ENCODE assay signal across 1 cellular context in the genomic region with DNA sequence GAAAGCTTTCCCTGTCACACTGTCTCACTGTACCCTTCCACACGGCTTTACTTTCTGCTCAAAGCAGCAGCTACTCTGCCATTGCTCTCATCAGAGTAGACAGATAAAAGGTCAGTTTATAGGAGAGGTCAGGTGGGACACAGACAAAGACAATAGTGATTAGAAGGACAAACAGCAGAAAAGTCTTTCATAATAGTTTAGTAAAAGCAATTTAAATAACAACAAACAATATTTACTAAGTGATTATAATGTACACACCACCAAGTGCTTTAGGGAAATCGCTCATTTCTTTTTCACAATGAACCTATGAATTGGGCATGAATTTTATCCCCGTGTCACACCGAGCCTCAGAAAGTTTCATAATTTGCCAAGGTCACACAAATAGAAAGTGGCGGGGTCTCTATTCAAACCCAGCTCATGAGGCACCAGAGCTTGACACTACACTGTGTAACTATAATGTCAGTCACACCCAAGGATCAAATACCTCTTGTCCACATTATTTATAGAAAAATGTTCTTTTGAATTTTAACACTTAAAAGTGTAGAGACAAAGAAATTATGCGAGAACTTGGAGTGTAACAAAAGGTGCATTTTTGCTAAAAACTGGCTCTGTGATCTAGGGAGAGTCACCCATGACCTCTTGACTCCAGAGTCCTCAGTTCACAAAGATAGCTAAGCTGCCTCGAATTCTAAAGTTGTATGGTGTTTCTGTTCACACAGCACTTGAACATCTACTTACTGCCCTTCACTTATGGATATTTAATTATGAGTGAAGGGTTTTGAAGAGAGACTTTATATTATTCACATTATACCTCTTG.
A peak's percentile ranks its signal among the peaks of the same experiment; 100 is the strongest.
TF ChIP-seq lines count a peak whose summit lies in the region.

No MANE protein-coding gene starts in this region.

TF ChIP-seq in HepG2, 621 proteins besides CTCF, POLR2A, EP300 and RAD21 (continues in another document):
- TF ChIP-seq, protein P1, sequence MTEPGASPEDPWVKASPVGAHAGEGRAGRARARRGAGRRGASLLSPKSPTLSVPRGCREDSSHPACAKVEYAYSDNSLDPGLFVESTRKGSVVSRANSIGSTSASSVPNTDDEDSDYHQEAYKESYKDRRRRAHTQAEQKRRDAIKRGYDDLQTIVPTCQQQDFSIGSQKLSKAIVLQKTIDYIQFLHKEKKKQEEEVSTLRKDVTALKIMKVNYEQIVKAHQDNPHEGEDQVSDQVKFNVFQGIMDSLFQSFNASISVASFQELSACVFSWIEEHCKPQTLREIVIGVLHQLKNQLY (CRISPR knock-in tag; IDR thresholded peaks at IDR 0.05), result no peak
- TF ChIP-seq TBX3 (IDR thresholded peaks at IDR 0.05; ENCODE audit: borderline replicate concordance) (no peak), SMYD3 (CRISPR knock-in tag; IDR thresholded peaks at IDR 0.05) (0 out of 2 replicates have a peak, but pooled peaks have one; percentile 20), MEIS2 (CRISPR knock-in tag; IDR thresholded peaks at IDR 0.05) (no peak), ZMYM4 (CRISPR knock-in tag; IDR thresholded peaks at IDR 0.05) (peak; percentile 23; the same call in 1 of the 2 replicates), NR2F2 (IDR thresholded peaks at IDR 0.05; ENCODE audit: borderline replicate concordance, low read depth) (peak; percentile 65), ZNF292 (CRISPR knock-in tag; IDR thresholded peaks at IDR 0.05; ENCODE audit: borderline replicate concordance, low read depth) (peak; percentile 83), CEBPG (CRISPR knock-in tag; IDR thresholded peaks at IDR 0.05) (0 out of 2 replicates have a peak, but pooled peaks have one; percentile 2), ZNF282 (IDR thresholded peaks at IDR 0.05; ENCODE audit: partially characterized antibody) (no peak), FOXA3 (CRISPR knock-in tag; IDR thresholded peaks at IDR 0.05) (peak; percentile 8), SALL1 (CRISPR knock-in tag; IDR thresholded peaks at IDR 0.05) (peak; percentile 41; the same call in 1 of the 2 replicates), FOXA1 (IDR thresholded peaks at IDR 0.05) (no peak), FOXA1 (CRISPR knock-in tag; IDR thresholded peaks at IDR 0.05) (peak; percentile 5; the same call in 1 of the 2 replicates), SOX13 (IDR thresholded peaks at IDR 0.05) (peak; percentile 65; the same call in 1 of the 2 replicates), SOX13 (CRISPR knock-in tag; conservative IDR thresholded peaks at IDR 0.05 in 1 of 2, IDR thresholded peaks at IDR 0.05 in 1 of 2) (peak in 1 of 2 experiments; percentile 89; a peak in 2 of 4 replicates), GFI1 (CRISPR knock-in tag; IDR thresholded peaks at IDR 0.05; ENCODE audit: borderline replicate concordance) (0 out of 2 replicates have a peak, but pooled peaks have one; percentile 31), ELF4 (CRISPR knock-in tag; IDR thresholded peaks at IDR 0.05; ENCODE audit: borderline replicate concordance) (no peak), NFIC (IDR thresholded peaks at IDR 0.05; ENCODE audit: low read length) (0 out of 2 replicates have a peak, but pooled peaks have one; percentile 19), TCF7 (IDR thresholded peaks at IDR 0.05; ENCODE audit: low read depth) (0 out of 2 replicates have a peak, but pooled peaks have one; percentile 20), ZNF225 (CRISPR knock-in tag; IDR thresholded peaks at IDR 0.05) (no peak)
- TF ChIP-seq, protein P2, sequence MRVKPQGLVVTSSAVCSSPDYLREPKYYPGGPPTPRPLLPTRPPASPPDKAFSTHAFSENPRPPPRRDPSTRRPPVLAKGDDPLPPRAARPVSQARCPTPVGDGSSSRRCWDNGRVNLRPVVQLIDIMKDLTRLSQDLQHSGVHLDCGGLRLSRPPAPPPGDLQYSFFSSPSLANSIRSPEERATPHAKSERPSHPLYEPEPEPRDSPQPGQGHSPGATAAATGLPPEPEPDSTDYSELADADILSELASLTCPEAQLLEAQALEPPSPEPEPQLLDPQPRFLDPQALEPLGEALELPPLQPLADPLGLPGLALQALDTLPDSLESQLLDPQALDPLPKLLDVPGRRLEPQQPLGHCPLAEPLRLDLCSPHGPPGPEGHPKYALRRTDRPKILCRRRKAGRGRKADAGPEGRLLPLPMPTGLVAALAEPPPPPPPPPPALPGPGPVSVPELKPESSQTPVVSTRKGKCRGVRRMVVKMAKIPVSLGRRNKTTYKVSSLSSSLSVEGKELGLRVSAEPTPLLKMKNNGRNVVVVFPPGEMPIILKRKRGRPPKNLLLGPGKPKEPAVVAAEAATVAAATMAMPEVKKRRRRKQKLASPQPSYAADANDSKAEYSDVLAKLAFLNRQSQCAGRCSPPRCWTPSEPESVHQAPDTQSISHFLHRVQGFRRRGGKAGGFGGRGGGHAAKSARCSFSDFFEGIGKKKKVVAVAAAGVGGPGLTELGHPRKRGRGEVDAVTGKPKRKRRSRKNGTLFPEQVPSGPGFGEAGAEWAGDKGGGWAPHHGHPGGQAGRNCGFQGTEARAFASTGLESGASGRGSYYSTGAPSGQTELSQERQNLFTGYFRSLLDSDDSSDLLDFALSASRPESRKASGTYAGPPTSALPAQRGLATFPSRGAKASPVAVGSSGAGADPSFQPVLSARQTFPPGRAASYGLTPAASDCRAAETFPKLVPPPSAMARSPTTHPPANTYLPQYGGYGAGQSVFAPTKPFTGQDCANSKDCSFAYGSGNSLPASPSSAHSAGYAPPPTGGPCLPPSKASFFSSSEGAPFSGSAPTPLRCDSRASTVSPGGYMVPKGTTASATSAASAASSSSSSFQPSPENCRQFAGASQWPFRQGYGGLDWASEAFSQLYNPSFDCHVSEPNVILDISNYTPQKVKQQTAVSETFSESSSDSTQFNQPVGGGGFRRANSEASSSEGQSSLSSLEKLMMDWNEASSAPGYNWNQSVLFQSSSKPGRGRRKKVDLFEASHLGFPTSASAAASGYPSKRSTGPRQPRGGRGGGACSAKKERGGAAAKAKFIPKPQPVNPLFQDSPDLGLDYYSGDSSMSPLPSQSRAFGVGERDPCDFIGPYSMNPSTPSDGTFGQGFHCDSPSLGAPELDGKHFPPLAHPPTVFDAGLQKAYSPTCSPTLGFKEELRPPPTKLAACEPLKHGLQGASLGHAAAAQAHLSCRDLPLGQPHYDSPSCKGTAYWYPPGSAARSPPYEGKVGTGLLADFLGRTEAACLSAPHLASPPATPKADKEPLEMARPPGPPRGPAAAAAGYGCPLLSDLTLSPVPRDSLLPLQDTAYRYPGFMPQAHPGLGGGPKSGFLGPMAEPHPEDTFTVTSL (CRISPR knock-in tag; IDR thresholded peaks at IDR 0.05; ENCODE audit: borderline replicate concordance), result peak; percentile 44; the same call in 1 of the 2 replicates
- TF ChIP-seq, protein P3, sequence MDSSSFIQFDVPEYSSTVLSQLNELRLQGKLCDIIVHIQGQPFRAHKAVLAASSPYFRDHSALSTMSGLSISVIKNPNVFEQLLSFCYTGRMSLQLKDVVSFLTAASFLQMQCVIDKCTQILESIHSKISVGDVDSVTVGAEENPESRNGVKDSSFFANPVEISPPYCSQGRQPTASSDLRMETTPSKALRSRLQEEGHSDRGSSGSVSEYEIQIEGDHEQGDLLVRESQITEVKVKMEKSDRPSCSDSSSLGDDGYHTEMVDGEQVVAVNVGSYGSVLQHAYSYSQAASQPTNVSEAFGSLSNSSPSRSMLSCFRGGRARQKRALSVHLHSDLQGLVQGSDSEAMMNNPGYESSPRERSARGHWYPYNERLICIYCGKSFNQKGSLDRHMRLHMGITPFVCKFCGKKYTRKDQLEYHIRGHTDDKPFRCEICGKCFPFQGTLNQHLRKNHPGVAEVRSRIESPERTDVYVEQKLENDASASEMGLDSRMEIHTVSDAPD (CRISPR knock-in tag; IDR thresholded peaks at IDR 0.05), result 0 out of 2 replicates have a peak, but pooled peaks have one; percentile 25
- TF ChIP-seq, protein P4, sequence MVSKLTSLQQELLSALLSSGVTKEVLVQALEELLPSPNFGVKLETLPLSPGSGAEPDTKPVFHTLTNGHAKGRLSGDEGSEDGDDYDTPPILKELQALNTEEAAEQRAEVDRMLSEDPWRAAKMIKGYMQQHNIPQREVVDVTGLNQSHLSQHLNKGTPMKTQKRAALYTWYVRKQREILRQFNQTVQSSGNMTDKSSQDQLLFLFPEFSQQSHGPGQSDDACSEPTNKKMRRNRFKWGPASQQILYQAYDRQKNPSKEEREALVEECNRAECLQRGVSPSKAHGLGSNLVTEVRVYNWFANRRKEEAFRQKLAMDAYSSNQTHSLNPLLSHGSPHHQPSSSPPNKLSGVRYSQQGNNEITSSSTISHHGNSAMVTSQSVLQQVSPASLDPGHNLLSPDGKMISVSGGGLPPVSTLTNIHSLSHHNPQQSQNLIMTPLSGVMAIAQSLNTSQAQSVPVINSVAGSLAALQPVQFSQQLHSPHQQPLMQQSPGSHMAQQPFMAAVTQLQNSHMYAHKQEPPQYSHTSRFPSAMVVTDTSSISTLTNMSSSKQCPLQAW (CRISPR knock-in tag; IDR thresholded peaks at IDR 0.05), result no peak
- TF ChIP-seq, protein P5, sequence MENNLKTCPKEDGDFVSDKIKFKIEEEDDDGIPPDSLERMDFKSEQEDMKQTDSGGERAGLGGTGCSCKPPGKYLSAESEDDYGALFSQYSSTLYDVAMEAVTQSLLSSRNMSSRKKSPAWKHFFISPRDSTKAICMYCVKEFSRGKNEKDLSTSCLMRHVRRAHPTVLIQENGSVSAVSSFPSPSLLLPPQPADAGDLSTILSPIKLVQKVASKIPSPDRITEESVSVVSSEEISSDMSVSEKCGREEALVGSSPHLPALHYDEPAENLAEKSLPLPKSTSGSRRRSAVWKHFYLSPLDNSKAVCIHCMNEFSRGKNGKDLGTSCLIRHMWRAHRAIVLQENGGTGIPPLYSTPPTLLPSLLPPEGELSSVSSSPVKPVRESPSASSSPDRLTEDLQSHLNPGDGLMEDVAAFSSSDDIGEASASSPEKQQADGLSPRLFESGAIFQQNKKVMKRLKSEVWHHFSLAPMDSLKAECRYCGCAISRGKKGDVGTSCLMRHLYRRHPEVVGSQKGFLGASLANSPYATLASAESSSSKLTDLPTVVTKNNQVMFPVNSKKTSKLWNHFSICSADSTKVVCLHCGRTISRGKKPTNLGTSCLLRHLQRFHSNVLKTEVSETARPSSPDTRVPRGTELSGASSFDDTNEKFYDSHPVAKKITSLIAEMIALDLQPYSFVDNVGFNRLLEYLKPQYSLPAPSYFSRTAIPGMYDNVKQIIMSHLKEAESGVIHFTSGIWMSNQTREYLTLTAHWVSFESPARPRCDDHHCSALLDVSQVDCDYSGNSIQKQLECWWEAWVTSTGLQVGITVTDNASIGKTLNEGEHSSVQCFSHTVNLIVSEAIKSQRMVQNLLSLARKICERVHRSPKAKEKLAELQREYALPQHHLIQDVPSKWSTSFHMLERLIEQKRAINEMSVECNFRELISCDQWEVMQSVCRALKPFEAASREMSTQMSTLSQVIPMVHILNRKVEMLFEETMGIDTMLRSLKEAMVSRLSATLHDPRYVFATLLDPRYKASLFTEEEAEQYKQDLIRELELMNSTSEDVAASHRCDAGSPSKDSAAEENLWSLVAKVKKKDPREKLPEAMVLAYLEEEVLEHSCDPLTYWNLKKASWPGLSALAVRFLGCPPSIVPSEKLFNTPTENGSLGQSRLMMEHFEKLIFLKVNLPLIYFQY (CRISPR knock-in tag; IDR thresholded peaks at IDR 0.05; ENCODE audit: borderline replicate concordance), result no peak
- TF ChIP-seq, protein P6, sequence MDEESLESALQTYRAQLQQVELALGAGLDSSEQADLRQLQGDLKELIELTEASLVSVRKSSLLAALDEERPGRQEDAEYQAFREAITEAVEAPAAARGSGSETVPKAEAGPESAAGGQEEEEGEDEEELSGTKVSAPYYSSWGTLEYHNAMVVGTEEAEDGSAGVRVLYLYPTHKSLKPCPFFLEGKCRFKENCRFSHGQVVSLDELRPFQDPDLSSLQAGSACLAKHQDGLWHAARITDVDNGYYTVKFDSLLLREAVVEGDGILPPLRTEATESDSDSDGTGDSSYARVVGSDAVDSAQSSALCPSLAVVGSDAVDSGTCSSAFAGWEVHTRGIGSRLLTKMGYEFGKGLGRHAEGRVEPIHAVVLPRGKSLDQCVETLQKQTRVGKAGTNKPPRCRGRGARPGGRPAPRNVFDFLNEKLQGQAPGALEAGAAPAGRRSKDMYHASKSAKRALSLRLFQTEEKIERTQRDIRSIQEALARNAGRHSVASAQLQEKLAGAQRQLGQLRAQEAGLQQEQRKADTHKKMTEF (CRISPR knock-in tag; IDR thresholded peaks at IDR 0.05), result 0 out of 2 replicates have a peak, but pooled peaks have one; percentile 22
- TF ChIP-seq, protein P7, sequence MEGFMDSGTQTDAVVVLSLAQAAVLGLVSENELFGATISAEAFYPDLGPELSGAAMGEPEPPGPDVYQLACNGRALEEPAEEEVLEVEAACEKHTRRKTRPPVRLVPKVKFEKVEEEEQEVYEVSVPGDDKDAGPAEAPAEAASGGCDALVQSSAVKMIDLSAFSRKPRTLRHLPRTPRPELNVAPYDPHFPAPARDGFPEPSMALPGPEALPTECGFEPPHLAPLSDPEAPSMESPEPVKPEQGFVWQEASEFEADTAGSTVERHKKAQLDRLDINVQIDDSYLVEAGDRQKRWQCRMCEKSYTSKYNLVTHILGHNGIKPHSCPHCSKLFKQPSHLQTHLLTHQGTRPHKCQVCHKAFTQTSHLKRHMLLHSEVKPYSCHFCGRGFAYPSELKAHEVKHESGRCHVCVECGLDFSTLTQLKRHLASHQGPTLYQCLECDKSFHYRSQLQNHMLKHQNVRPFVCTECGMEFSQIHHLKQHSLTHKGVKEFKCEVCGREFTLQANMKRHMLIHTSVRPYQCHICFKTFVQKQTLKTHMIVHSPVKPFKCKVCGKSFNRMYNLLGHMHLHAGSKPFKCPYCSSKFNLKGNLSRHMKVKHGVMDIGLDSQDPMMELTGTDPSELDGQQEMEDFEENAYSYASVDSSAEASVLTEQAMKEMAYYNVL (CRISPR knock-in tag; IDR thresholded peaks at IDR 0.05; ENCODE audit: borderline replicate concordance), result no peak
- TF ChIP-seq, protein P8, sequence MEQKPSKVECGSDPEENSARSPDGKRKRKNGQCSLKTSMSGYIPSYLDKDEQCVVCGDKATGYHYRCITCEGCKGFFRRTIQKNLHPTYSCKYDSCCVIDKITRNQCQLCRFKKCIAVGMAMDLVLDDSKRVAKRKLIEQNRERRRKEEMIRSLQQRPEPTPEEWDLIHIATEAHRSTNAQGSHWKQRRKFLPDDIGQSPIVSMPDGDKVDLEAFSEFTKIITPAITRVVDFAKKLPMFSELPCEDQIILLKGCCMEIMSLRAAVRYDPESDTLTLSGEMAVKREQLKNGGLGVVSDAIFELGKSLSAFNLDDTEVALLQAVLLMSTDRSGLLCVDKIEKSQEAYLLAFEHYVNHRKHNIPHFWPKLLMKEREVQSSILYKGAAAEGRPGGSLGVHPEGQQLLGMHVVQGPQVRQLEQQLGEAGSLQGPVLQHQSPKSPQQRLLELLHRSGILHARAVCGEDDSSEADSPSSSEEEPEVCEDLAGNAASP (CRISPR knock-in tag; IDR thresholded peaks at IDR 0.05; ENCODE audit: borderline replicate concordance), result 0 out of 2 replicates have a peak, but pooled peaks have one; percentile 14
- TF ChIP-seq, protein P9, sequence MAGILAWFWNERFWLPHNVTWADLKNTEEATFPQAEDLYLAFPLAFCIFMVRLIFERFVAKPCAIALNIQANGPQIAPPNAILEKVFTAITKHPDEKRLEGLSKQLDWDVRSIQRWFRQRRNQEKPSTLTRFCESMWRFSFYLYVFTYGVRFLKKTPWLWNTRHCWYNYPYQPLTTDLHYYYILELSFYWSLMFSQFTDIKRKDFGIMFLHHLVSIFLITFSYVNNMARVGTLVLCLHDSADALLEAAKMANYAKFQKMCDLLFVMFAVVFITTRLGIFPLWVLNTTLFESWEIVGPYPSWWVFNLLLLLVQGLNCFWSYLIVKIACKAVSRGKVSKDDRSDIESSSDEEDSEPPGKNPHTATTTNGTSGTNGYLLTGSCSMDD (CRISPR knock-in tag; IDR thresholded peaks at IDR 0.05), result no peak
